In genomic region chr17:7467498-7467897, GRCh38 we compare ENCODE assay signal across 20 cellular contexts. TPM values are rescaled to one million over a fixed set of nuclear protein-coding genes. Genes with fewer than 3 reads are reported as not detected.
A peak's percentile ranks its signal among the peaks of the same experiment; 100 is the strongest.
DNase-seq lines count a peak whose midpoint lies in the region; ATAC-seq, FAIRE-seq and TF ChIP-seq lines count a peak whose summit lies in the region.
"Had no signal": no experiment of that assay in that cellular context is flagged by ENCODE, and none has a peak within 500 bp of the region (broad histone marks: within the 10 kb centered on the region; RNA-seq: fewer than 3 reads in every experiment).

No MANE protein-coding gene starts in this region.

- H3K27ac ChIP-seq in 22Rv1, result peak overlapping the region; percentile 15; the same call in 1 of the 2 replicates
- peak overlapping the region in 31 of 59 donors; percentile 7 to 79 (median 53) for H3K27ac ChIP-seq in dorsolateral prefrontal cortex
- H3K27ac ChIP-seq in pancreas, result peak overlapping the region in 3 of 4 donors; percentile 3 to 47 (median 30)

- no peaks in the 10 kb centered on the region for H3K9me3 Mint-ChIP-seq in IgD-negative memory B cell
- H3K9me3 Mint-ChIP-seq: central memory CD8-positive, alpha-beta T cell had no signal

- peak overlapping the region; percentile 32 to 91 (median 43) for H3K27ac Mint-ChIP-seq in IgD-negative memory B cell

- H3K4me3 Mint-ChIP-seq in IgD-negative memory B cell, result peak overlapping the region in 1 of 4 donors; percentile 79
- H3K4me3 Mint-ChIP-seq: central memory CD8-positive, alpha-beta T cell had no signal

- H3K36me3 Mint-ChIP-seq in IgD-negative memory B cell, result no peaks in the 10 kb centered on the region

- no peak for FAIRE-seq in pancreas (lab: Jason Lieb, UNC)

- intact Hi-C loops in dorsolateral prefrontal cortex (cut with DNase I) (no loop called here), pancreas (cut with DNase I) (no loop called here)

- peaks cover 0 to 19% (median 2%) of the 10 kb centered on the region in 3 donors for H3K36me3 ChIP-seq in pancreas

- POLR2A ChIA-PET in HEK293T (lab: Yijun Ruan, JAX), result interaction anchor here (0.6 to 1.2 kb wide), 3 partner anchors 9 to 22 kb away, joined by 3 to 4 read pairs (median 3); no protein-coding TSS in a partner anchor

- no peaks in the 10 kb centered on the region for H3K27me3 Mint-ChIP-seq in IgD-negative memory B cell
- H3K27me3 Mint-ChIP-seq: central memory CD8-positive, alpha-beta T cell had no signal

- TF ChIP-seq CTCF in 22Rv1 (IDR thresholded peaks at IDR 0.05) (no peak), dorsolateral prefrontal cortex (IDR thresholded peaks at IDR 0.05 in 54 of 56, conservative IDR thresholded peaks at IDR 0.05 in 2 of 56; ENCODE audit: low read depth in 1 of 56, partially characterized antibody in 56 of 56) (no peak), pancreas (IDR thresholded peaks at IDR 0.05) (no peak)

- H3K9me3 ChIP-seq in pancreas, result no peaks in the 10 kb centered on the region

- peaks cover 13 to 25% (median 14%) of the 10 kb centered on the region in 3 donors for H3K4me1 Mint-ChIP-seq in IgD-negative memory B cell

- H3K4me3 ChIP-seq in dorsolateral prefrontal cortex, result no peak overlapping the region
- no peak overlapping the region for H3K4me3 ChIP-seq in pancreas

- no peak for DNase-seq in dorsolateral prefrontal cortex
- DNase-seq in pancreas, result peak in 1 of 6 donors; percentile 31
- DNase-seq in activated gamma-delta T cell (lab: John Stamatoyannopoulos, UW), result no peak
- DNase-seq in NCI-H1105 treated with DMSO at 0.1 percent for 48 hours (lab: John Stamatoyannopoulos, UW), result no peak
- DNase-seq in pons (ENCODE audit: low spot score), result no peak
- no peak for DNase-seq in HEK293T (ENCODE audit: extremely low spot score)
- DNase-seq: activated CD4-positive, alpha-beta T cell treated with anti-CD3 and anti-CD28 coated beads, Interleukin-2, amount 50 U/mL, for 48 hours; activated effector memory CD4-positive, alpha-beta T cell treated with anti-CD3 and anti-CD28 coated beads, Interleukin-2, amount 50 U/mL, for 16 hours; DND-41; glutamatergic neuron; NCI-H1694 treated with DMSO at 0.1 percent for 48 hours; NCI-H510A treated with DMSO at 0.1 percent for 48 hours; stimulated activated CD4-positive, alpha-beta T cell treated with anti-CD3 and anti-CD28 coated beads, Interleukin-15, amount 100 ng/mL, for 24 hours; T-helper 9 cell had no signal

- 80 to 82% methylated on average over 3 of the region's 3 CpGs for WGBS in pancreas, 2 donors

- CTCF ChIA-PET in HEK293T (lab: Yijun Ruan, JAX), result no interaction called here

- peaks cover 19 to 26% (median 23%) of the 10 kb centered on the region in 3 donors for H3K4me1 ChIP-seq in pancreas

- ATAC-seq in pancreas, result no peak

- H3K27me3 ChIP-seq in dorsolateral prefrontal cortex (no peaks in the 10 kb centered on the region), pancreas (no peaks in the 10 kb centered on the region)

TF ChIP-seq in HEK293T, 16 proteins besides CTCF, POLR2A, EP300 and RAD21:
- TF ChIP-seq ELF4 (IDR thresholded peaks at IDR 0.05) (no peak), HDGF (IDR thresholded peaks at IDR 0.05; ENCODE audit: borderline replicate concordance) (no peak), FOXM1 (IDR thresholded peaks at IDR 0.05; ENCODE audit: borderline replicate concordance) (no peak), SP1 (IDR thresholded peaks at IDR 0.05) (no peak), ARNT (IDR thresholded peaks at IDR 0.05) (no peak), TARDBP (IDR thresholded peaks at IDR 0.05) (no peak), SUZ12 (IDR thresholded peaks at IDR 0.05) (no peak), ZNF384 (IDR thresholded peaks at IDR 0.05) (no peak), BHLHE40 (IDR thresholded peaks at IDR 0.05; ENCODE audit: borderline replicate concordance) (no peak)
- TF ChIP-seq, protein P1, sequence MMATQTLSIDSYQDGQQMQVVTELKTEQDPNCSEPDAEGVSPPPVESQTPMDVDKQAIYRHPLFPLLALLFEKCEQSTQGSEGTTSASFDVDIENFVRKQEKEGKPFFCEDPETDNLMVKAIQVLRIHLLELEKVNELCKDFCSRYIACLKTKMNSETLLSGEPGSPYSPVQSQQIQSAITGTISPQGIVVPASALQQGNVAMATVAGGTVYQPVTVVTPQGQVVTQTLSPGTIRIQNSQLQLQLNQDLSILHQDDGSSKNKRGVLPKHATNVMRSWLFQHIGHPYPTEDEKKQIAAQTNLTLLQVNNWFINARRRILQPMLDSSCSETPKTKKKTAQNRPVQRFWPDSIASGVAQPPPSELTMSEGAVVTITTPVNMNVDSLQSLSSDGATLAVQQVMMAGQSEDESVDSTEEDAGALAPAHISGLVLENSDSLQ (IDR thresholded peaks at IDR 0.05), result no peak

RNA-seq across cellular contexts. Expression of gene ZBTB4, which starts 11.9 kb away (rescaled TPM):
- polyA plus RNA-seq in IgD-negative memory B cell (15.9 TPM), pancreas (10 to 100 TPM; 17.3 to 19.2 TPM)
- total RNA-seq in dorsolateral prefrontal cortex (100 to 1,000 TPM in 108 of 120 experiments, 10 to 100 TPM in 12; 90.1 to 145 (median 113) TPM), pancreas (10 to 100 TPM; 20.3 to 30.2 (median 22.2) TPM)

RNA-seq across cellular contexts. Expression of gene SLC35G6, which starts 13.7 kb away (rescaled TPM):
- polyA plus RNA-seq in IgD-negative memory B cell (not detected), pancreas (under 1 TPM in 1 of 2 donors, not detected in 1; 0.08 TPM)
- total RNA-seq in dorsolateral prefrontal cortex (under 1 TPM in 1 of 120 experiments, not detected in 119; 0.34 TPM), pancreas (not detected)
- total RNA-seq: RPMI7951 had no signal
- polyA plus RNA-seq: BJ, keratinocyte had no signal

RNA-seq across cellular contexts. Expression of gene POLR2A, which starts 16.7 kb away (rescaled TPM):
- polyA plus RNA-seq in IgD-negative memory B cell, result 55.7 TPM
- 100 to 1,000 TPM in 115 of 120 experiments, 10 to 100 TPM in 5; 83.5 to 163 (median 124) TPM for total RNA-seq in dorsolateral prefrontal cortex
- 10 to 100 TPM; 45.7 to 62.6 (median 53.8) TPM for total RNA-seq in pancreas
- 10 to 100 TPM; 24.5 to 83.6 TPM for polyA plus RNA-seq in pancreas

RNA-seq across cellular contexts. Expression of gene CHRNB1, which starts 22.6 kb away (rescaled TPM):
- polyA plus RNA-seq in IgD-negative memory B cell (13.8 TPM), pancreas (10 to 100 TPM in 1 of 2 donors, 1 to 10 TPM in 1; 9.7 to 11.1 TPM)
- total RNA-seq in dorsolateral prefrontal cortex (10 to 100 TPM in 95 of 120 experiments, 1 to 10 TPM in 25; 6.3 to 21.6 (median 12.1) TPM), pancreas (10 to 100 TPM in 2 of 6 donors, 1 to 10 TPM in 4; 7.5 to 15.0 (median 8.7) TPM)

RNA-seq across cellular contexts. Expression of gene FGF11, which starts 28.2 kb away (rescaled TPM):
- polyA plus RNA-seq in IgD-negative memory B cell (not detected), pancreas (under 1 TPM; 0.61 to 0.65 TPM)
- total RNA-seq in dorsolateral prefrontal cortex (10 to 100 TPM in 25 of 120 experiments, 1 to 10 TPM in 95; 2.5 to 23.6 (median 7.0) TPM), pancreas (1 to 10 TPM in 1 of 6 donors, under 1 TPM in 5; 0.09 to 1.1 (median 0.31) TPM)
